In genomic region chr21:15742694-15743093, GRCh38 we compare ENCODE assay signal across 2 cellular contexts.
TF ChIP-seq lines count a peak whose summit lies in the region.

No MANE protein-coding gene starts in this region.

TF ChIP-seq in WTC11, 78 proteins besides CTCF, POLR2A, EP300 and RAD21 (continued from another document):
- TF ChIP-seq ERG (CRISPR knock-in tag; IDR thresholded peaks at IDR 0.05) (no peak), JAZF1 (CRISPR knock-in tag; IDR thresholded peaks at IDR 0.05) (no peak), FOXP4 (CRISPR knock-in tag; IDR thresholded peaks at IDR 0.05) (no peak), FOXP1 (CRISPR knock-in tag; IDR thresholded peaks at IDR 0.05; ENCODE audit: borderline replicate concordance) (no peak), ARID4B (CRISPR knock-in tag; IDR thresholded peaks at IDR 0.05; ENCODE audit: borderline replicate concordance) (no peak), USF2 (CRISPR knock-in tag; IDR thresholded peaks at IDR 0.05) (no peak), SOX15 (CRISPR knock-in tag; IDR thresholded peaks at IDR 0.05) (no peak), PRRX2 (CRISPR knock-in tag; IDR thresholded peaks at IDR 0.05) (no peak)

TF ChIP-seq in HepG2, 621 proteins besides CTCF, POLR2A, EP300 and RAD21 (continued from another document):
- peak; percentile 28; the same call in 1 of the 2 replicates for TF ChIP-seq ZNF687 (CRISPR knock-in tag; IDR thresholded peaks at IDR 0.05)
- TF ChIP-seq GFI1 (CRISPR knock-in tag; IDR thresholded peaks at IDR 0.05; ENCODE audit: borderline replicate concordance): no peak
- TF ChIP-seq ZNF709 (CRISPR knock-in tag; IDR thresholded peaks at IDR 0.05): 0 out of 2 replicates have a peak, but pooled peaks have one; percentile 16
